In the genomic region with DNA sequence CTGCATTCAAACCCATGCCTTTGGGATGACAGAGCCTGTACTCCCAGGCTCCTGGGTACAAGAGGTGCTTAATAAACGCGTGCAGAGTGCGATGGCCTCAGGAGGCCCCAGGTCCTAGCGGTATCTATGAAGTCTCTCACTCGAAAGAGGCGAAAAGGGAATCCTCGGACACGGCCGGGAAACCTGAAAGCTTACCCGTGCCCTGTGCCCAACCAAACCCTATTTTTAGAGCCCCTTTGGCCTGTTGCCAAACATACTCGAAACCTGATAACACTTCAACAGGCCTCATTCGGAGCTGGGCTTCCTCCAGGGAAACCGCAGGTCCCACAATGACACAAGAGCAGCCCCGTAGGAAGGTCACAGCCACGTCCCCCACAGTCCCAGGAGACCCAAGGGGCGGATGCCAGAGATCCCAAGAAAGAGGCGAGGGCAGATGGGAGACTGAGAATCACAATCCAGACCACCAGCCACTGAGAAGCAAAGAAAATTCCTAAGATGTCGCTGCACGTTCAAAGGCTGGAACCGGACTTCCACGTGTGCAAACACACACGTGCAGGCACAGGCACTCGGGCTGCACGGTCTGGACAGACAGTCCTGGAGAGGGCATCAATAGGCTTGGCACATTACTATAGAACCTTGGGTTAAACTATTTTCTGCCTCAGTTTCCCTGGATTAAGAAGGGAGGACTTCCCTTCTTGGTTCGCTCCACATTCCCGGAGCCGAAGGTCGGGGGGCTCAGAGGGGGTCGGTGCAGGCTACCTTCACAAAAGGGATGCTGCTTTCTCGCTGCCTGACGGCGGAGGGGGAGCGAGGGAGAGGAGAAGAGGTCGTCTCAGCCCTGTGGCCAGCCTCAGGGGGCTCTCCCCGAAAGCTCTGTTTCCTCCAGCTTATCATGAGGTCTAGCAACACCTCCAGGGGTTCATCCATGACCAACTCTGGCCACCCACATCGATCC, we compare ENCODE assay signal across 8 cellular contexts. TPM values are rescaled to one million over a fixed set of nuclear protein-coding genes. Genes with fewer than 3 reads are reported as not detected.
A peak's percentile ranks its signal among the peaks of the same experiment; 100 is the strongest.
DNase-seq lines count a peak whose midpoint lies in the region; ATAC-seq and TF ChIP-seq lines count a peak whose summit lies in the region.

No MANE protein-coding gene starts in this region.

- H3K27me3 Mint-ChIP-seq in CD4-positive, alpha-beta T cell = peaks cover 37% of the 10 kb centered on the region

- peaks cover 13% of the 10 kb centered on the region for H3K36me3 Mint-ChIP-seq in CD4-positive, alpha-beta T cell (ENCODE audit: low read depth)

- peaks cover 76% of the 10 kb centered on the region for H3K4me1 Mint-ChIP-seq in CD4-positive, alpha-beta T cell (ENCODE audit: low read depth)

- peak in 7 of 10 experiments; percentile 25 to 40 (median 31) for DNase-seq in CD4-positive, alpha-beta T cell
- DNase-seq in H4 (ENCODE audit: low spot score) (peak; percentile 51), SKM-1 (lab: John Stamatoyannopoulos, UW; ENCODE audit: unreplicated experiment) (peak; percentile 12), SK-N-DZ (ENCODE audit: low spot score) (no peak)
- peak; percentile 17 for DNase-seq in effector CD8-positive, alpha-beta T cell (lab: John Stamatoyannopoulos, UW)
- DNase-seq in stimulated activated CD4-positive, alpha-beta T cell treated with anti-CD3 and anti-CD28 coated beads, Interleukin-2, amount 100 ng/mL, for 24 hours = peak; percentile 51 to 54

- TF ChIP-seq CTCF in CD4-positive, alpha-beta T cell (IDR thresholded peaks at IDR 0.05) = no peak

- ATAC-seq in CD4-positive, alpha-beta T cell (ENCODE audit: poor library complexity) = peak; percentile 9
- ATAC-seq in HG03342 (IDR thresholded peaks at IDR 0.05; ENCODE audit: unreplicated experiment) (no peak), HG02870 (IDR thresholded peaks at IDR 0.05; ENCODE audit: unreplicated experiment) (no peak)

- CTCF ChIA-PET in CD4-positive, alpha-beta T cell (lab: Charles Lee) = interaction anchor here (0.6 kb wide), 1 partner anchor 416 kb away, joined by 3 read pairs; no protein-coding TSS in a partner anchor

- no peaks in the 10 kb centered on the region for H3K9me3 Mint-ChIP-seq in CD4-positive, alpha-beta T cell

- H3K27ac ChIP-seq in CD4-positive, alpha-beta T cell (ENCODE audit: low read depth, low read length) = no peak overlapping the region

- no peaks in the 10 kb centered on the region for H3K9me3 ChIP-seq in CD4-positive, alpha-beta T cell (ENCODE audit: control insufficient read depth, low read length)

- peaks cover 24% of the 10 kb centered on the region for H3K27me3 ChIP-seq in CD4-positive, alpha-beta T cell (ENCODE audit: control insufficient read depth, insufficient read depth, low read length)

- H3K27ac Mint-ChIP-seq in CD4-positive, alpha-beta T cell = peak overlapping the region; percentile 6

- POLR2A ChIA-PET in CD4-positive, alpha-beta T cell (lab: Charles Lee) = interaction anchor here (0.7 to 2.5 kb wide), 4 partner anchors 12 to 82 kb away, joined by 3 to 21 read pairs (median 6); a partner anchor contains a TSS

- peak overlapping the region; percentile 83 for H3K4me3 Mint-ChIP-seq in CD4-positive, alpha-beta T cell

- intact Hi-C loops in CD4-positive, alpha-beta T cell (cut with DNase I, micrococcal nuclease) = no loop called here

RNA-seq across cellular contexts. Expression of a gene that starts 8.2 kb away (rescaled TPM):
- total RNA-seq in CD4-positive, alpha-beta T cell = under 1 TPM; 0.45 to 0.69 TPM
- 0.14 TPM in 1 of 2 replicates, not detected in the other for total RNA-seq in H4 (2014; rRNA removed; shearing (Covaris generic))
- polyA plus RNA-seq in SK-N-DZ (2014; cell fraction: cytosol; rRNA removed) = 0.20 and 0.42 TPM in 2 replicates
- polyA plus RNA-seq in SK-N-DZ (2014; cell fraction: nucleus; rRNA removed) = 0.28 and 0.76 TPM in 2 replicates
